ENCODE assay signal across 19 cellular contexts in genomic region chr13:30179547-30180256, GRCh38.
DNase-seq lines count a peak whose midpoint lies in the region; ATAC-seq and TF ChIP-seq lines count a peak whose summit lies in the region.
"Had no signal": no experiment of that assay in that cellular context is flagged by ENCODE, and none has a peak within 500 bp of the region (broad histone marks: within the 10 kb centered on the region; RNA-seq: fewer than 3 reads in every experiment).

No MANE protein-coding gene starts in this region.

- DNase-seq in DND-41 (no peak), NCI-H146 treated with DMSO at 0.1 percent for 48 hours (lab: John Stamatoyannopoulos, UW; ENCODE audit: unreplicated experiment) (peak; percentile 92), NCI-H69 (lab: John Stamatoyannopoulos, UW) (peak; percentile 96), endodermal cell (no peak), osteoblast (ENCODE audit: insufficient read length, low spot score, missing footprints) (no peak)
- DNase-seq: ACHN, AML-193, DMS153, HCEC 1CT, NCI-H1436 treated with DMSO at 0.1 percent for 48 hours, NCI-H2171 treated with DMSO at 0.1 percent for 48 hours, NCI-H524 treated with DMSO at 0.1 percent for 48 hours, PC-9, SJCRH30 had no signal

- H3K4me2 ChIP-seq in DND-41 (ENCODE audit: insufficient read depth, low read length): no peak overlapping the region
- H3K4me2 ChIP-seq in osteoblast (ENCODE audit: insufficient read depth, low read length): no peak overlapping the region
- H3K4me2 ChIP-seq: PC-9 had no signal

- H4K20me1 ChIP-seq in DND-41 (ENCODE audit: insufficient read depth, low read length): no peaks in the 10 kb centered on the region
- H4K20me1 ChIP-seq in osteoblast (ENCODE audit: insufficient read depth, low read length): no peaks in the 10 kb centered on the region

- no peaks in the 10 kb centered on the region for H3K36me3 Mint-ChIP-seq in endodermal cell (ENCODE audit: low read depth)
- H3K36me3 Mint-ChIP-seq: CD14-positive monocyte had no signal

- no peaks in the 10 kb centered on the region for H3K27me3 Mint-ChIP-seq in endodermal cell (ENCODE audit: insufficient read depth)

- no peak overlapping the region for H3K27ac ChIP-seq in DND-41 (ENCODE audit: low read length)
- no peak overlapping the region for H3K27ac ChIP-seq in endodermal cell (ENCODE audit: low read depth, low read length)
- H3K27ac ChIP-seq in osteoblast (ENCODE audit: low read depth, low read length): no peak overlapping the region
- H3K27ac ChIP-seq: PC-9, SJCRH30 had no signal

- H3K4me3 ChIP-seq in DND-41 (ENCODE audit: low read depth in 1 of 2, low read length in 2 of 2) (no peak overlapping the region), endodermal cell (ENCODE audit: low read length) (no peak overlapping the region), osteoblast (ENCODE audit: insufficient read depth, low read length) (no peak overlapping the region)
- H3K4me3 ChIP-seq: PC-9, SJCRH30 had no signal

- peaks cover 1% of the 10 kb centered on the region for H3K9me3 ChIP-seq in DND-41 (ENCODE audit: insufficient read depth, low read length, severe bottlenecking)
- H3K9me3 ChIP-seq in endodermal cell (ENCODE audit: control insufficient read depth, low read length): no peaks in the 10 kb centered on the region
- no peaks in the 10 kb centered on the region for H3K9me3 ChIP-seq in osteoblast (ENCODE audit: low read depth, low read length)
- H3K9me3 ChIP-seq: SJCRH30 had no signal

- peak overlapping the region; percentile 3 for H3K27ac Mint-ChIP-seq in endodermal cell
- H3K27ac Mint-ChIP-seq: T-helper 2 cell treated with Interferon-gamma antibody and Interleukin-4, amounts not matched to agents 5 μg/mL and 100 μg/mL, for 36 hours had no signal

- no peak overlapping the region for H3K9ac ChIP-seq in DND-41 (ENCODE audit: low read depth, low read length)
- H3K9ac ChIP-seq in endodermal cell (ENCODE audit: extremely low read depth, low read length, poor library complexity, severe bottlenecking): no peak overlapping the region

- H3K36me3 ChIP-seq in DND-41 (ENCODE audit: insufficient read depth, low read length): no peaks in the 10 kb centered on the region
- no peaks in the 10 kb centered on the region for H3K36me3 ChIP-seq in endodermal cell (ENCODE audit: control insufficient read depth, insufficient read depth, low read length)
- no peaks in the 10 kb centered on the region for H3K36me3 ChIP-seq in osteoblast (ENCODE audit: insufficient read depth, low read length)
- H3K36me3 ChIP-seq: SJCRH30 had no signal

- H3K4me1 Mint-ChIP-seq in endodermal cell: peaks cover 32% of the 10 kb centered on the region

- no peak overlapping the region for H2AFZ ChIP-seq in DND-41 (ENCODE audit: low read depth, low read length)
- no peak overlapping the region for H2AFZ ChIP-seq in osteoblast (ENCODE audit: low read length)
- H2AFZ ChIP-seq: PC-9 had no signal

- H3K79me2 ChIP-seq in DND-41 (ENCODE audit: insufficient read depth, low read length) (no peaks in the 10 kb centered on the region), osteoblast (ENCODE audit: insufficient read depth, low read length) (no peaks in the 10 kb centered on the region)

- TF ChIP-seq CTCF in DND-41 (IDR thresholded peaks at IDR 0.05; ENCODE audit: borderline replicate concordance, extremely low read depth, low read length, poor library complexity, severe bottlenecking) (no peak), endodermal cell (conservative IDR thresholded peaks at IDR 0.05) (no peak), osteoblast (IDR thresholded peaks at IDR 0.05; ENCODE audit: extremely low read depth, low read depth, low read length) (no peak)

- H3K27me3 ChIP-seq in DND-41 (ENCODE audit: insufficient read depth, low read length, poor library complexity) (no peaks in the 10 kb centered on the region), endodermal cell (ENCODE audit: control insufficient read depth, insufficient read depth, low read length, poor library complexity, severe bottlenecking) (no peaks in the 10 kb centered on the region), osteoblast (ENCODE audit: insufficient read depth, low read length) (no peaks in the 10 kb centered on the region)
- H3K27me3 ChIP-seq: SJCRH30 had no signal

- H3K4me1 ChIP-seq in DND-41 (ENCODE audit: insufficient read depth, low read length) (no peaks in the 10 kb centered on the region), endodermal cell (ENCODE audit: control insufficient read depth, insufficient read depth, low read length) (peaks cover 17% of the 10 kb centered on the region), osteoblast (ENCODE audit: insufficient read depth, low read length) (no peaks in the 10 kb centered on the region)
- H3K4me1 ChIP-seq: SJCRH30 had no signal

- H3K9me3 Mint-ChIP-seq in endodermal cell: peaks cover 3% of the 10 kb centered on the region
- H3K9me3 Mint-ChIP-seq: T-helper 2 cell treated with Interferon-gamma antibody and Interleukin-4, amounts not matched to agents 5 μg/mL and 100 μg/mL, for 36 hours had no signal

- 89% methylated on average over 2 of the region's 2 CpGs; no CpG with 5 or more reads in 1 of the 2 experiments for WGBS in endodermal cell (ENCODE audit: insufficient coverage in 1 of 2, insufficient read length in 1 of 2), 2 experiments

- no peak overlapping the region for H3K4me3 Mint-ChIP-seq in endodermal cell
- H3K4me3 Mint-ChIP-seq: CD14-positive monocyte; T-helper 2 cell treated with Interferon-gamma antibody and Interleukin-4, amounts not matched to agents 5 μg/mL and 100 μg/mL, for 36 hours had no signal

- ATAC-seq in DND-41 (ENCODE audit: insufficient read depth, low read depth) (peak; percentile 50; the same call in 2 of the 3 replicates), GM21723 (IDR thresholded peaks at IDR 0.05; ENCODE audit: unreplicated experiment) (no peak), GM21619 (IDR thresholded peaks at IDR 0.05; ENCODE audit: unreplicated experiment) (no peak), HG03565 (IDR thresholded peaks at IDR 0.05; ENCODE audit: unreplicated experiment) (no peak)

Comparison
In these comparisons a context has a peak if more than half of its experiments do, and no peak if none do; other contexts are left out.
1. DNase-seq: peak in NCI-H146 treated with DMSO at 0.1 percent for 48 hours (single experiment) and NCI-H69 (single experiment); none in DND-41 (single experiment), endodermal cell (single experiment) and osteoblast (single experiment).